ENCODE assay signal across 7 cellular contexts in the genomic region with DNA sequence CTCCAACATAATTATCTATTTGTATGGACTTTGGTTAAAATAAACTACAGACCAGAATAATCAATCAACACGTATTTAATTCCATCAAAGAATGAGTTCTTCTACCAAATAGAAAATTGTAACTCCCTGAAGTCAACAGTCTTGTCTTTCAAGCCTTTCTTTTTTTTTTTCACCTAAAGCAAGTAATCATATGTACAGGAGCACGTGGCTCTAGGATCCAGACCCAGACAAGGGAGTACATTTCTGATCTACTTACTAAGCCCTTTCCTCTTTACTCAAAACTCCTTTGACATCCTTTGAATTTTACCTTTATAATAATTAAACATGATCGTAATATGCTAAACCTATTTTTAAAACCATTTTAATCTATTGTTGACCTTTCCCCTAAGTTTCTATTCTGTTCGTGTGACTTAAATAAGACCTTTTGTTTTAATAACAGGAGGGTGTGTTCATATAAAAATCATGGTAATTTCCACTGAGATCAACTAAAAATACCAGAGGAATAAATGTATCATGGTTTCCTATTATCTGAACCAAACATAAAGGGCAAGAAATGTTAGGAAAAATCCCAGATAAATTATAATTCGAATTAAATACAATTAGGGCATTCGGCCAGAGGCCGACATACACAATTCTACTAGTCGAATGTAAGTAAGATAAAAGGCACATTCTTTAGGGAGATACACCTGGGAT. TPM values are rescaled to one million over a fixed set of nuclear protein-coding genes. Genes with fewer than 3 reads are reported as not detected.
A peak's percentile ranks its signal among the peaks of the same experiment; 100 is the strongest.
DNase-seq lines count a peak whose midpoint lies in the region; ATAC-seq and TF ChIP-seq lines count a peak whose summit lies in the region.

No MANE protein-coding gene starts in this region.

- peaks cover 54% of the 10 kb centered on the region for H4K20me1 ChIP-seq in PC-9 (ENCODE audit: insufficient read depth)

- H3K27me3 ChIP-seq in PC-9 (ENCODE audit: insufficient read depth, low read depth) (no peaks in the 10 kb centered on the region), endodermal cell (ENCODE audit: control insufficient read depth, insufficient read depth, low read length, poor library complexity, severe bottlenecking) (peaks cover 25% of the 10 kb centered on the region), trophoblast cell (ENCODE audit: insufficient read depth, low read length) (no peaks in the 10 kb centered on the region)

- no peak overlapping the region for H2BK120ac ChIP-seq in trophoblast cell (ENCODE audit: insufficient read depth, low read length, poor library complexity)

- no peak overlapping the region for H3K4ac ChIP-seq in trophoblast cell (ENCODE audit: low read depth, low read length)

- H3K9ac ChIP-seq in endodermal cell (ENCODE audit: extremely low read depth, low read length, poor library complexity, severe bottlenecking): peak overlapping the region; percentile 71
- no peak overlapping the region for H3K9ac ChIP-seq in trophoblast cell (ENCODE audit: low read length)

- TF ChIP-seq CTCF in GM12875 (IDR thresholded peaks at IDR 0.05; ENCODE audit: borderline replicate concordance, insufficient read depth, low read depth, low read length): no peak
- TF ChIP-seq CTCF in PC-9 (conservative IDR thresholded peaks at IDR 0.05): no peak
- TF ChIP-seq CTCF in endodermal cell (conservative IDR thresholded peaks at IDR 0.05): no peak

- H2BK12ac ChIP-seq in trophoblast cell (ENCODE audit: low read length): no peak overlapping the region

- no peak overlapping the region for H3K23ac ChIP-seq in trophoblast cell (ENCODE audit: low read length)

- no peak overlapping the region for H2BK5ac ChIP-seq in trophoblast cell (ENCODE audit: low read depth, low read length, poor library complexity)

- WGBS in endodermal cell (ENCODE audit: insufficient coverage in 1 of 2, insufficient read length in 1 of 2), 2 experiments: 81 to 82% methylated on average over 6 to 8 of the region's 8 CpGs
- WGBS in trophoblast cell (ENCODE audit: extremely low coverage, insufficient coverage, insufficient read length): 100% methylated on average over 1 of the region's 8 CpGs

- H3K36me3 ChIP-seq in PC-9 (ENCODE audit: low read depth): 0 out of 2 replicates have a peak, but pooled peaks cover 8% of the 10 kb centered on the region
- no peaks in the 10 kb centered on the region for H3K36me3 ChIP-seq in endodermal cell (ENCODE audit: control insufficient read depth, insufficient read depth, low read length)
- H3K36me3 ChIP-seq in trophoblast cell (ENCODE audit: control insufficient read depth in 1 of 2, insufficient read depth in 2 of 2, low read length in 2 of 2): peaks cover 2 to 4% of the 10 kb centered on the region in 2 experiments

- H3K9me2 ChIP-seq in PC-9 (ENCODE audit: insufficient read depth): no peaks in the 10 kb centered on the region

- H2AK5ac ChIP-seq in trophoblast cell (ENCODE audit: low read length): no peak overlapping the region

- H3K4me2 ChIP-seq in PC-9: peak overlapping the region; percentile 88
- peak overlapping the region; percentile 64 for H3K4me2 ChIP-seq in trophoblast cell (ENCODE audit: low read length)

- H4K8ac ChIP-seq in trophoblast cell (ENCODE audit: low read depth, low read length): no peak overlapping the region

- H2AFZ ChIP-seq in PC-9 (no peak overlapping the region), trophoblast cell (ENCODE audit: insufficient read depth, low read length, poor library complexity) (no peak overlapping the region)

- peak overlapping the region; percentile 87 for H3K27ac ChIP-seq in PC-9
- H3K27ac ChIP-seq in endodermal cell (ENCODE audit: low read depth, low read length): no peak overlapping the region
- no peak overlapping the region for H3K27ac ChIP-seq in trophoblast cell (ENCODE audit: low read depth, low read length)

- H3K4me3 Mint-ChIP-seq in endodermal cell: peak overlapping the region; percentile 70

- intact Hi-C loops in PC-9 (cut with micrococcal nuclease; ENCODE audit: unreplicated experiment): loop anchor here (10.0 kb wide), 1 partner anchor 111 kb away; no protein-coding TSS in a partner anchor

- peaks cover 65% of the 10 kb centered on the region for H3K79me2 ChIP-seq in PC-9 (ENCODE audit: low read depth)
- H3K79me2 ChIP-seq in trophoblast cell (ENCODE audit: control insufficient read depth, insufficient read depth, low read length, poor library complexity): peaks cover 26% of the 10 kb centered on the region

- peaks cover 19% of the 10 kb centered on the region for H3K4me1 ChIP-seq in PC-9 (replicated peaks; ENCODE audit: insufficient read depth)
- peaks cover 5% of the 10 kb centered on the region for H3K4me1 ChIP-seq in endodermal cell (ENCODE audit: control insufficient read depth, insufficient read depth, low read length)
- peaks cover 18 to 22% of the 10 kb centered on the region in 2 experiments for H3K4me1 ChIP-seq in trophoblast cell (ENCODE audit: control insufficient read depth in 1 of 2, insufficient read depth in 2 of 2, low read length in 2 of 2)

- CTCF ChIA-PET in PC-9 (lab: Charles Lee): no interaction called here

- no peak overlapping the region for H3K18ac ChIP-seq in trophoblast cell (ENCODE audit: low read length)

- H3F3A ChIP-seq in PC-9 (ENCODE audit: insufficient read depth, low read depth): peaks cover 6% of the 10 kb centered on the region; the same call in 1 of the 2 replicates

- no peak overlapping the region for H4K91ac ChIP-seq in trophoblast cell (ENCODE audit: low read depth, low read length)

- H3K14ac ChIP-seq in trophoblast cell (ENCODE audit: low read length): no peak overlapping the region

- ATAC-seq in GM21529 (IDR thresholded peaks at IDR 0.05; ENCODE audit: unreplicated experiment): no peak
- no peak for ATAC-seq in HG02610 (IDR thresholded peaks at IDR 0.05; ENCODE audit: unreplicated experiment)
- no peak for ATAC-seq in GM19455 (IDR thresholded peaks at IDR 0.05; ENCODE audit: unreplicated experiment)

- H3K27ac Mint-ChIP-seq in endodermal cell: no peak overlapping the region

- H3K9me3 Mint-ChIP-seq in endodermal cell: no peaks in the 10 kb centered on the region

- BruUV-seq in PC-9 (replicated peaks; lab: Mats Ljungman, UMichigan): no TSS peak

- no peaks in the 10 kb centered on the region for H3K36me3 Mint-ChIP-seq in endodermal cell (ENCODE audit: low read depth)

- no peaks in the 10 kb centered on the region for H3K9me3 ChIP-seq in PC-9 (ENCODE audit: insufficient read depth, low read depth)
- no peaks in the 10 kb centered on the region for H3K9me3 ChIP-seq in endodermal cell (ENCODE audit: control insufficient read depth, low read length)
- H3K9me3 ChIP-seq in trophoblast cell (ENCODE audit: insufficient read depth, low read depth, low read length): peaks cover 2% of the 10 kb centered on the region

- DNase-seq in PC-9 (no peak), endodermal cell (no peak), trophoblast cell (peak in 1 of 2 donors; percentile 58)

- peak overlapping the region; percentile 85 for H3K4me3 ChIP-seq in GM12875 (ENCODE audit: low read depth, low read length)
- H3K4me3 ChIP-seq in PC-9: peak overlapping the region; percentile 92
- peak overlapping the region; percentile 83 for H3K4me3 ChIP-seq in endodermal cell (ENCODE audit: low read length)
- H3K4me3 ChIP-seq in trophoblast cell (ENCODE audit: low read depth, low read length): no peak overlapping the region

- POLR2A ChIA-PET in PC-9 (lab: Charles Lee; ENCODE audit: unreplicated experiment): no interaction called here

- no peak overlapping the region for H4K12ac ChIP-seq in trophoblast cell (ENCODE audit: low read depth, low read length)

- peaks cover 4% of the 10 kb centered on the region for H3K4me1 Mint-ChIP-seq in endodermal cell

- H3K27me3 Mint-ChIP-seq in endodermal cell (ENCODE audit: insufficient read depth): peaks cover 20% of the 10 kb centered on the region

- peaks cover 16% of the 10 kb centered on the region for H3K79me1 ChIP-seq in trophoblast cell (ENCODE audit: low read length)

RNA-seq across cellular contexts. Expression of gene SLC7A1, which starts 1.7 kb away (rescaled TPM):
- total RNA-seq in PC-9 (2021) (55.4 and 62.8 TPM in 2 replicates), endodermal cell (10 to 100 TPM; 26.0 to 27.3 TPM)
- polyA plus RNA-seq in endodermal cell (2013, experiment 1 of 2): 28.0 TPM
- polyA plus RNA-seq in endodermal cell (2013, experiment 2 of 2): 19.5 TPM
- polyA plus RNA-seq in trophoblast cell (2013): 42.5 and 45.6 TPM in 2 replicates
